Comparison of ENCODE assay signal across 39 cellular contexts in the genomic region with DNA sequence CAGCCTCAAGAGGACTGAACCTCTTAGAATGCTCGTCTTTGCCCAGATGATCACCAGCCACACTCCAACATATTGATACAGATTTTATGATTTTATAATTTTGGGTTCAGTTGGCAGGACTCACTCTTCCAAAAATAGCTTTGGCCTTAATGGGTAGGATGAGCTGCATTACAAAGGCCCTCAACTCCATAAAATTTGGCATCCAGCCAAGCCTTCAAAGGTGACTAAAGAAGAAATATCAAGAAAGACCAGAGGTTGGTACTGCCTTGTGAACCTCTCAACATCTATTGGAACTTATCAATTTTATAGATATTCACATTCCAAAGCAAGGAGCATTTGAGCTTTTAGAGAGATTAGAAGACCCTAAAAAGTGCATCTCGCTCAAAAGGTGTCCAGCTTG. TPM values are rescaled to one million over a fixed set of nuclear protein-coding genes. Genes with fewer than 3 reads are reported as not detected.
"Had no signal": no experiment of that assay in that cellular context is flagged by ENCODE, and none has a peak within 500 bp of the region (broad histone marks: within the 10 kb centered on the region; RNA-seq: fewer than 3 reads in every experiment).

No MANE protein-coding gene starts in this region.

- H3K4me3 ChIP-seq: adrenal gland, body of pancreas, breast epithelium, coronary artery, MG63, Peyer's patch, SJSA1 had no signal

- FAIRE-seq: astrocyte had no signal

- DNase-seq: activated B cell treated with CpG ODN at 0.5 μM for 24 hours; activated CD4-positive, alpha-beta memory T cell treated with anti-CD3 and anti-CD28 coated beads for 36 hours; activated CD4-positive, alpha-beta T cell treated with anti-CD3 and anti-CD28 coated beads for 4 hours; activated CD4-positive, alpha-beta T cell treated with anti-CD3 and anti-CD28 coated beads, Interleukin-2, amount 50 U/mL, for 1 hour; activated CD4-positive, CD25-positive, alpha-beta regulatory T cell treated with anti-CD3 and anti-CD28 coated beads, Interleukin-2, amount 50 U/mL, for 72 hours; activated CD8-positive, alpha-beta memory T cell treated with anti-CD3 and anti-CD28 coated beads, Interleukin-2, amount 50 U/mL, for 4 hours; activated gamma-delta T cell treated with Interleukin-2 at 50 U/mL for 16 hours; activated naive CD4-positive, alpha-beta T cell treated with anti-CD3 and anti-CD28 coated beads for 36 hours; activated T-cell treated with anti-CD3 and anti-CD28 coated beads for 4 hours; activated T-cell treated with anti-CD3 and anti-CD28 coated beads, Interleukin-2, amount 50 U/mL, for 4 hours; adrenal gland; body of pancreas; Kasumi-1; KG1; MG63; NCI-H1048; NCI-H1436; NCI-H1694; NCI-H1930; NCI-H2081 treated with DMSO at 0.1 percent for 48 hours; NCI-H2171 treated with DMSO at 0.1 percent for 48 hours; NCI-H446; NCI-H510A treated with DMSO at 0.1 percent for 48 hours; NCI-H526 treated with DMSO at 0.1 percent for 48 hours; NK-92 treated with Interleukin-12 subunit alpha and Interleukin-12 subunit beta, amount 100 ng/mL, for 24 hours; PC-3; Peyer's patch; RPMI8226; SHP77 treated with DMSO at 0.1 percent for 48 hours; SW 1271; T-helper 1 cell; T-helper 2 cell; T-helper 9 cell had no signal

- H3K27ac ChIP-seq: adrenal gland, body of pancreas, breast epithelium, coronary artery, Peyer's patch, SJSA1, VCaP had no signal

- H3K9me3 ChIP-seq: adrenal gland, body of pancreas, MG63, Peyer's patch had no signal

- H3K4me1 ChIP-seq: breast epithelium had no signal

- H3K27me3 ChIP-seq: body of pancreas, breast epithelium, Peyer's patch had no signal

- ATAC-seq: activated naive CD4-positive, alpha-beta T cell treated with anti-CD3 and anti-CD28 coated beads, Interleukin-2, amount 50 U/mL, for 72 hours; activated T-cell treated with anti-CD3 and anti-CD28 coated beads, Interleukin-2, amount 50 U/mL, for 4 hours; body of pancreas; PC-3 had no signal

- H3K36me3 ChIP-seq: adrenal gland, breast epithelium, MG63, Peyer's patch, SJSA1 had no signal

RNA-seq across cellular contexts. Expression of a gene that starts 48.4 kb away (rescaled TPM):
- total RNA-seq: activated B cell treated with CpG ODN at 0.5 μM for 24 hours; activated naive CD4-positive, alpha-beta T cell treated with anti-CD3 and anti-CD28 coated beads for 36 hours; PC-3 had no signal
